9 cellular contexts compared by ENCODE assay signal in genomic region chr19:3403489-3404323, GRCh38. TPM values are rescaled to one million over a fixed set of nuclear protein-coding genes. Genes with fewer than 3 reads are reported as not detected.
A peak's percentile ranks its signal among the peaks of the same experiment; 100 is the strongest.
DNase-seq lines count a peak whose midpoint lies in the region; ATAC-seq and TF ChIP-seq lines count a peak whose summit lies in the region.
"Had no signal": no experiment of that assay in that cellular context is flagged by ENCODE, and none has a peak within 500 bp of the region (broad histone marks: within the 10 kb centered on the region; RNA-seq: fewer than 3 reads in every experiment).

No MANE protein-coding gene starts in this region.

- H3K9me3 Mint-ChIP-seq in activated naive CD8-positive, alpha-beta T cell treated with anti-CD3 and anti-CD28 coated beads for 36 hours = no peaks in the 10 kb centered on the region

- DNase-seq in AG09309 (ENCODE audit: low read depth) (peak; percentile 93), foreskin keratinocyte (no peak), occipital lobe (lab: John Stamatoyannopoulos, UW) (peak; percentile 87), NCI-H1105 treated with DMSO at 0.1 percent for 48 hours (lab: John Stamatoyannopoulos, UW) (no peak), NCI-H187 treated with DMSO at 0.1 percent for 48 hours (lab: John Stamatoyannopoulos, UW) (no peak), OCI-M2 (lab: John Stamatoyannopoulos, UW; ENCODE audit: unreplicated experiment) (no peak)
- no peak for DNase-seq in activated naive CD8-positive, alpha-beta T cell treated with anti-CD3 and anti-CD28 coated beads for 36 hours

- H3K4me3 ChIP-seq in AG09309 (ENCODE audit: control insufficient read depth, low read depth, low read length) = peak overlapping the region; percentile 12

- H3K4me3 Mint-ChIP-seq in activated naive CD8-positive, alpha-beta T cell treated with anti-CD3 and anti-CD28 coated beads for 36 hours = no peak overlapping the region

- no peaks in the 10 kb centered on the region for H3K27me3 Mint-ChIP-seq in activated naive CD8-positive, alpha-beta T cell treated with anti-CD3 and anti-CD28 coated beads for 36 hours

- TF ChIP-seq CTCF in AG09309 (IDR thresholded peaks at IDR 0.05; ENCODE audit: control insufficient read depth, insufficient read depth, low read depth, low read length, missing control alignments) = no peak
- TF ChIP-seq CTCF in foreskin keratinocyte (conservative IDR thresholded peaks at IDR 0.05) = no peak

- no peak overlapping the region for H3K27ac Mint-ChIP-seq in activated naive CD8-positive, alpha-beta T cell treated with anti-CD3 and anti-CD28 coated beads for 36 hours
- H3K27ac Mint-ChIP-seq: IgD-negative memory B cell had no signal

- H3K4me1 ChIP-seq in foreskin keratinocyte = peaks cover 23% of the 10 kb centered on the region

- H3K36me3 Mint-ChIP-seq in activated naive CD8-positive, alpha-beta T cell treated with anti-CD3 and anti-CD28 coated beads for 36 hours = peaks cover 5% of the 10 kb centered on the region

- peak overlapping the region; percentile 88 for H3K27ac ChIP-seq in foreskin keratinocyte

- ATAC-seq in SK-N-SH treated with all-trans-retinoic acid at 6 μM for 48 hours = peak; percentile 46
- peak; percentile 36 for ATAC-seq in foreskin keratinocyte

- peaks cover 1% of the 10 kb centered on the region for H3K4me1 Mint-ChIP-seq in activated naive CD8-positive, alpha-beta T cell treated with anti-CD3 and anti-CD28 coated beads for 36 hours

- no peaks in the 10 kb centered on the region for H3K27me3 ChIP-seq in foreskin keratinocyte

TF ChIP-seq in SK-N-SH treated with all-trans-retinoic acid at 6 μM for 48 hours, 23 proteins besides CTCF, POLR2A, EP300 and RAD21:
- TF ChIP-seq ARNTL (CRISPR knock-in tag; IDR thresholded peaks at IDR 0.05; ENCODE audit: borderline replicate concordance, low read depth) = no peak
- TF ChIP-seq ZFP30 (CRISPR knock-in tag; IDR thresholded peaks at IDR 0.05) = no peak
- no peak for TF ChIP-seq ZC3H10 (CRISPR knock-in tag; IDR thresholded peaks at IDR 0.05)
- no peak for TF ChIP-seq TOX (CRISPR knock-in tag; IDR thresholded peaks at IDR 0.05; ENCODE audit: borderline replicate concordance)
- no peak for TF ChIP-seq RARB (CRISPR knock-in tag; IDR thresholded peaks at IDR 0.05)
- no peak for TF ChIP-seq ZNF565 (CRISPR knock-in tag; conservative IDR thresholded peaks at IDR 0.05; ENCODE audit: low read depth)
- TF ChIP-seq OSR1 (CRISPR knock-in tag; IDR thresholded peaks at IDR 0.05) = no peak
- no peak for TF ChIP-seq CSRNP3 (CRISPR knock-in tag; IDR thresholded peaks at IDR 0.05)
- TF ChIP-seq PPARA (CRISPR knock-in tag; IDR thresholded peaks at IDR 0.05; ENCODE audit: borderline replicate concordance) = no peak
- no peak for TF ChIP-seq ZNF70 (CRISPR knock-in tag; IDR thresholded peaks at IDR 0.05)
- no peak for TF ChIP-seq BACH2 (CRISPR knock-in tag; IDR thresholded peaks at IDR 0.05; ENCODE audit: borderline replicate concordance)

RNA-seq across cellular contexts. Expression of gene NFIC, which starts 37.3 kb away (rescaled TPM):
- total RNA-seq in foreskin keratinocyte (43.6 and 45.1 TPM in 2 replicates), occipital lobe (6.6 TPM)
- 17.7 and 20.3 TPM in 2 replicates for polyA plus RNA-seq in foreskin keratinocyte
- 10 to 100 TPM; 19.0 to 19.5 TPM for total RNA-seq in activated naive CD8-positive, alpha-beta T cell treated with anti-CD3 and anti-CD28 coated beads for 36 hours

Comparison
In these comparisons a context has a peak if more than half of its experiments do, and no peak if none do; other contexts are left out.
1. DNase-seq: peak in AG09309 (single experiment) and occipital lobe (single experiment); none in foreskin keratinocyte (0 of 2), NCI-H1105 treated with DMSO at 0.1 percent for 48 hours (single experiment), activated naive CD8-positive, alpha-beta T cell treated with anti-CD3 and anti-CD28 coated beads for 36 hours (single experiment), NCI-H187 treated with DMSO at 0.1 percent for 48 hours (single experiment) and OCI-M2 (single experiment).